Comparison of ENCODE assay signal across 9 cellular contexts in the genomic region with DNA sequence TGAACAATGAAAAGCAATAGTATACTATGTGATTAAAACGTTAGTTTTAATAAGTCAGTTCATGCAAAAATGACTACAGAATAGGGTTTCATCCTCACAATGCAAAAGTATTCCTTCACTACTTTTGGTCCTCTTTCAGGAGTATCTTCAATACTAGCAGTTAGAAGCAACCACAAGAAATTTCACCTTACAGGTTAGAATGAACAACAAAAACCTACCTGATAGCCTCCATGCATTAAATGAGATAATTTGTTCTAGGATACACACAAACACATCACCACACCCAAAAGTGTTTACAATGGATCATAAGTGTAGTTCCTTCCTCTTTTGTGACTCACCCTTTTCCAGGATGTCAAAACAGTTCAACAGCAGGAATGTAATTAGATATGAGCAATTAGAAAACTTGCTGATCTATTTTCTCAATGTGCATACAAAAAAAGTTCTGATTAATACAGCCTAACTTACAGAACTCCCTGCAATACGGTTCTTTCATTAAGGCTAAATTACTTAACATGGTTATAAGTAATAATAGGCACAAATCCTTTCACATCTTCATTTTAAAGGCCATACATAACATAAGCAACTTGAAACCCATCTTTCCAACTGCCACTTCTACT. TPM values are rescaled to one million over a fixed set of nuclear protein-coding genes. Genes with fewer than 3 reads are reported as not detected.
DNase-seq lines count a peak whose midpoint lies in the region; ATAC-seq and TF ChIP-seq lines count a peak whose summit lies in the region.
"Had no signal": no experiment of that assay in that cellular context is flagged by ENCODE, and none has a peak within 500 bp of the region (broad histone marks: within the 10 kb centered on the region; RNA-seq: fewer than 3 reads in every experiment).

No MANE protein-coding gene starts in this region.

- peaks cover 34% of the 10 kb centered on the region; the same call in 1 of the 2 replicates for H4K20me1 ChIP-seq in IMR-90 (ENCODE audit: insufficient read depth, low read length)

- H2BK5ac ChIP-seq in IMR-90 (ENCODE audit: low read depth, low read length, poor library complexity, severe bottlenecking), result peak overlapping the region; percentile 61

- H3K36me3 Mint-ChIP-seq in activated naive CD8-positive, alpha-beta T cell treated with anti-CD3 and anti-CD28 coated beads for 36 hours, result no peaks in the 10 kb centered on the region

- CTCF ChIA-PET in IMR-90 (lab: Yijun Ruan, JAX), result interaction anchor here (1.6 kb wide), 1 partner anchor 19 kb away, joined by 3 read pairs; no protein-coding TSS in a partner anchor

- H3K4me2 ChIP-seq in IMR-90 (ENCODE audit: low read depth, low read length), result peak overlapping the region; percentile 72; the same call in 1 of the 2 replicates

- TF ChIP-seq RAD21 in IMR-90 (IDR thresholded peaks at IDR 0.05; ENCODE audit: low read length), result no peak

- H3K27me3 Mint-ChIP-seq in activated naive CD8-positive, alpha-beta T cell treated with anti-CD3 and anti-CD28 coated beads for 36 hours, result peaks cover 18% of the 10 kb centered on the region

- TF ChIP-seq CTCF in IMR-90 (conservative IDR thresholded peaks at IDR 0.05; ENCODE audit: low read depth, low read length), result no peak
- no peak for TF ChIP-seq CTCF in heart left ventricle (IDR thresholded peaks at IDR 0.05)

- no peak overlapping the region for H4K8ac ChIP-seq in IMR-90 (ENCODE audit: low read depth in 2 of 2, low read length in 2 of 2)

- no peak overlapping the region for H2AK9ac ChIP-seq in IMR-90 (replicated peaks; ENCODE audit: low read depth, low read length, poor library complexity)

- no peak overlapping the region for H3K23ac ChIP-seq in IMR-90 (ENCODE audit: low read depth, low read length)

- H3K27me3 ChIP-seq in IMR-90 (ENCODE audit: control insufficient read depth, insufficient read depth, low read length) (no peaks in the 10 kb centered on the region), heart left ventricle (no peaks in the 10 kb centered on the region), subcutaneous abdominal adipose tissue (ENCODE audit: control insufficient read depth in 5 of 5, insufficient read depth in 4 of 5, low read length in 5 of 5) (no peaks in the 10 kb centered on the region)

- no peak overlapping the region for H2AK5ac ChIP-seq in IMR-90 (ENCODE audit: low read depth, low read length)

- H3K4me3 ChIP-seq in IMR-90 (ENCODE audit: insufficient read depth, low read depth, low read length), result no peak overlapping the region
- no peak overlapping the region for H3K4me3 ChIP-seq in heart left ventricle
- H3K4me3 ChIP-seq in subcutaneous abdominal adipose tissue (ENCODE audit: low read depth in 1 of 5, low read length in 5 of 5), result no peak overlapping the region

- H3K9me3 ChIP-seq in IMR-90 (ENCODE audit: control insufficient read depth, insufficient read depth, low read length), result no peaks in the 10 kb centered on the region
- no peaks in the 10 kb centered on the region for H3K9me3 ChIP-seq in heart left ventricle
- no peaks in the 10 kb centered on the region for H3K9me3 ChIP-seq in subcutaneous abdominal adipose tissue (ENCODE audit: control insufficient read depth in 5 of 5, low read length in 5 of 5)

- no peak overlapping the region for H4K91ac ChIP-seq in IMR-90 (ENCODE audit: insufficient read depth, low read depth, low read length)

- peaks cover 10 to 41% of the 10 kb centered on the region in 2 experiments; a peak in 3 of 4 replicates for H3K79me1 ChIP-seq in IMR-90 (ENCODE audit: low read depth in 1 of 2, low read length in 2 of 2)

- no peak overlapping the region for H3K4me3 Mint-ChIP-seq in activated naive CD8-positive, alpha-beta T cell treated with anti-CD3 and anti-CD28 coated beads for 36 hours

- H3K27ac Mint-ChIP-seq in activated naive CD8-positive, alpha-beta T cell treated with anti-CD3 and anti-CD28 coated beads for 36 hours, result no peak overlapping the region

- H2AFZ ChIP-seq in IMR-90 (replicated peaks; ENCODE audit: low read length, poor library complexity), result no peak overlapping the region

- no peak overlapping the region for H2BK120ac ChIP-seq in IMR-90 (ENCODE audit: low read depth, low read length)

- no peaks in the 10 kb centered on the region for H3K9me3 Mint-ChIP-seq in activated naive CD8-positive, alpha-beta T cell treated with anti-CD3 and anti-CD28 coated beads for 36 hours

- H4K5ac ChIP-seq in IMR-90 (ENCODE audit: low read depth, low read length), result no peak overlapping the region

- no CpG with 5 or more reads among the region's 2 CpGs for WGBS in IMR-90 (ENCODE audit: extremely low coverage in 2 of 2, insufficient read length in 1 of 2), 2 experiments
- 38 to 58% (median 48%) methylated on average over 2 of the region's 2 CpGs for WGBS in heart left ventricle, 4 donors

- ATAC-seq in IMR-90 (ENCODE audit: low read depth) (0 out of 2 replicates have a peak, but pooled peaks have one; percentile 35), heart left ventricle (peak in 3 of 4 donors; percentile 51 to 76 (median 59))

- no peak overlapping the region for H3K4ac ChIP-seq in IMR-90 (ENCODE audit: low read depth, low read length)

- intact Hi-C loops in IMR-90 (cut with micrococcal nuclease), result no loop called here
- intact Hi-C loops in heart left ventricle (cut with DNase I), result no loop called here

- no peak overlapping the region for H2BK15ac ChIP-seq in IMR-90 (ENCODE audit: low read depth, low read length)

- in situ Hi-C loops in IMR-90 (cut with MboI; ENCODE audit: low sequenced_read_pairs), result no loop called here
- in situ Hi-C loops in SK-MEL-5 (cut with HindIII; ENCODE audit: low pct_unique_long_range_greater_than_20kb, low sequenced_read_pairs), result no loop called here

- BruUV-seq in IMR-90 (replicated peaks; lab: Mats Ljungman, UMichigan), result no TSS peak

- TF ChIP-seq POLR2A in IMR-90 (IDR thresholded peaks at IDR 0.05; ENCODE audit: low read depth, low read length) (no peak), heart left ventricle (IDR thresholded peaks at IDR 0.05) (no peak)

- H3K14ac ChIP-seq in IMR-90 (replicated peaks; ENCODE audit: low read depth, low read length), result peak overlapping the region; percentile 61; the same call in 1 of the 2 replicates

- no peaks in the 10 kb centered on the region for H3K4me1 Mint-ChIP-seq in activated naive CD8-positive, alpha-beta T cell treated with anti-CD3 and anti-CD28 coated beads for 36 hours

- no peak overlapping the region for H3K56ac ChIP-seq in IMR-90 (ENCODE audit: extremely low read depth, insufficient read depth, low read length)

- no peaks in the 10 kb centered on the region; the same call in 1 of the 2 replicates for H3K36me3 ChIP-seq in IMR-90 (ENCODE audit: control insufficient read depth, insufficient read depth, low read length)
- H3K36me3 ChIP-seq in heart left ventricle, result no peaks in the 10 kb centered on the region
- H3K36me3 ChIP-seq in subcutaneous abdominal adipose tissue (ENCODE audit: control insufficient read depth in 5 of 5, insufficient read depth in 5 of 5, low read length in 5 of 5), result no peaks in the 10 kb centered on the region

- H3K27ac ChIP-seq in IMR-90 (ENCODE audit: insufficient read depth, low read length), result no peak overlapping the region
- peak overlapping the region; percentile 47 to 90 (median 82) for H3K27ac ChIP-seq in heart left ventricle
- H3K27ac ChIP-seq in subcutaneous abdominal adipose tissue (ENCODE audit: low read depth, low read length), result peak overlapping the region; percentile 95

- POLR2A ChIA-PET in IMR-90 (lab: Charles Lee; ENCODE audit: unreplicated experiment), result no interaction called here

- DNase-seq in IMR-90, result peak; percentile 65
- peak; percentile 8 for DNase-seq in SK-MEL-5 (ENCODE audit: low read depth, low spot score)
- DNase-seq in heart left ventricle, result no peak
- DNase-seq in NCI-H446 (lab: John Stamatoyannopoulos, UW), result no peak
- no peak for DNase-seq in activated naive CD8-positive, alpha-beta T cell treated with anti-CD3 and anti-CD28 coated beads for 36 hours
- DNase-seq in NCI-H1105 (lab: John Stamatoyannopoulos, UW), result no peak
- no peak for DNase-seq in hypothalamus (lab: John Stamatoyannopoulos, UW)
- DNase-seq: caudate nucleus had no signal

- no peak overlapping the region for H3K18ac ChIP-seq in IMR-90 (ENCODE audit: low read depth, low read length)

- H3K4me1 ChIP-seq in IMR-90 (ENCODE audit: control insufficient read depth, insufficient read depth, low read length), result peaks cover 7% of the 10 kb centered on the region
- H3K4me1 ChIP-seq in heart left ventricle, result peaks cover 6 to 77% (median 56%) of the 10 kb centered on the region in 12 donors
- H3K4me1 ChIP-seq in subcutaneous abdominal adipose tissue (ENCODE audit: control insufficient read depth in 5 of 5, insufficient read depth in 5 of 5, low read length in 5 of 5), result peaks cover 6 to 42% (median 36%) of the 10 kb centered on the region in 5 donors

- H3K9ac ChIP-seq in IMR-90 (ENCODE audit: low read depth, low read length) (no peak overlapping the region), subcutaneous abdominal adipose tissue (ENCODE audit: low read length in 5 of 5) (peak overlapping the region in 1 of 5 donors; percentile 39)

- no peak overlapping the region for H2BK20ac ChIP-seq in IMR-90 (ENCODE audit: low read depth, low read length)

- no peaks in the 10 kb centered on the region for H3K9me1 ChIP-seq in IMR-90 (ENCODE audit: insufficient read depth, low read length)

- dilution Hi-C loops in IMR-90 (cut with HindIII; ENCODE audit: low sequenced_read_pairs, unreplicated experiment), result no loop called here

TF ChIP-seq in IMR-90, 13 proteins besides CTCF, POLR2A, EP300 and RAD21 (continues in another document):
- TF ChIP-seq MAZ (IDR thresholded peaks at IDR 0.05; ENCODE audit: borderline replicate concordance, low read depth, low read length), result no peak
- TF ChIP-seq BHLHE40 (IDR thresholded peaks at IDR 0.05; ENCODE audit: low read depth, low read length), result no peak
- no peak for TF ChIP-seq RFX5 (IDR thresholded peaks at IDR 0.05; ENCODE audit: low read depth, low read length)
- no peak for TF ChIP-seq NFE2L2 (IDR thresholded peaks at IDR 0.05; ENCODE audit: low read depth, low read length)
- TF ChIP-seq RCOR1 (IDR thresholded peaks at IDR 0.05; ENCODE audit: insufficient replicate concordance, low read length), result no peak
- TF ChIP-seq SMC3 (IDR thresholded peaks at IDR 0.05; ENCODE audit: low read depth, low read length), result no peak
- no peak for TF ChIP-seq CHD1 (IDR thresholded peaks at IDR 0.05; ENCODE audit: low read depth, low read length)

RNA-seq across cellular contexts. Expression of a gene that starts 21.6 kb away (rescaled TPM):
- 505 and 507 TPM in 2 replicates for total RNA-seq in IMR-90 (2012; rRNA removed)
- 127 and 156 TPM in 2 replicates for polyA plus RNA-seq in IMR-90 (2012; rRNA removed)
- 34.2 and 47.8 TPM in 2 replicates for polyA plus RNA-seq in IMR-90 (2012; cell fraction: cytosol; rRNA removed)
- 121 and 277 TPM in 2 replicates for polyA plus RNA-seq in IMR-90 (2012; cell fraction: nucleus; rRNA removed; ENCODE audit: low replicate concordance)
- total RNA-seq in SK-MEL-5 (2014; rRNA removed; shearing (Covaris generic)), result 24.4 and 27.1 TPM in 2 replicates
- 9.0 and 12.0 TPM in 2 replicates for polyA plus RNA-seq in SK-MEL-5 (2015; cell fraction: cytosol; rRNA removed)
- 88.2 and 135 TPM in 2 replicates for polyA plus RNA-seq in SK-MEL-5 (2015; cell fraction: nucleus; rRNA removed)
- total RNA-seq in heart left ventricle, result 10 to 100 TPM; 23.9 to 57.1 (median 51.2) TPM
- 10 to 100 TPM; 10.7 to 41.4 TPM for polyA plus RNA-seq in heart left ventricle
- 1 to 10 TPM; 2.3 to 3.9 TPM for total RNA-seq in activated naive CD8-positive, alpha-beta T cell treated with anti-CD3 and anti-CD28 coated beads for 36 hours

Comparison
In these comparisons a context has a peak if more than half of its experiments do, and no peak if none do; other contexts are left out.
1. DNase-seq: peak in IMR-90 (single experiment) and SK-MEL-5 (single experiment); none in heart left ventricle (0 of 5), NCI-H446 (0 of 2), activated naive CD8-positive, alpha-beta T cell treated with anti-CD3 and anti-CD28 coated beads for 36 hours (single experiment), NCI-H1105 (single experiment) and hypothalamus (0 of 51).